Comparison of ENCODE assay signal across 11 cellular contexts in genomic region chr18:76452357-76452756, GRCh38. TPM values are rescaled to one million over a fixed set of nuclear protein-coding genes. Genes with fewer than 3 reads are reported as not detected.
DNase-seq lines count a peak whose midpoint lies in the region; ATAC-seq and TF ChIP-seq lines count a peak whose summit lies in the region.
"Had no signal": no experiment of that assay in that cellular context is flagged by ENCODE, and none has a peak within 500 bp of the region (broad histone marks: within the 10 kb centered on the region; RNA-seq: fewer than 3 reads in every experiment).

No MANE protein-coding gene starts in this region.

- POLR2A ChIA-PET in T-cell (lab: Charles Lee), result no interaction called here

- peaks cover 76% of the 10 kb centered on the region for H3K4me1 Mint-ChIP-seq in activated T-cell treated with anti-CD3 and anti-CD28 coated beads, Interleukin-2, amount 50 U/mL, for 24 hours (ENCODE audit: low read depth)
- peaks cover 52 to 78% (median 65%) of the 10 kb centered on the region in 3 donors for H3K4me1 Mint-ChIP-seq in T-cell
- peaks cover 33% of the 10 kb centered on the region for H3K4me1 Mint-ChIP-seq in stimulated activated effector memory CD8-positive, alpha-beta T cell treated with anti-CD3 and anti-CD28 coated beads, Interleukin-12 subunit alpha, Interleukin-12 subunit beta, amount 100 ng/mL, for 72 hours

- peak; percentile 18 for DNase-seq in activated T-cell treated with anti-CD3 and anti-CD28 coated beads, Interleukin-2, amount 50 U/mL, for 24 hours
- DNase-seq in activated T-cell treated with anti-CD3 and anti-CD28 coated beads, Interleukin-2, amount 50 U/mL, for 1 hour, result no peak
- no peak for DNase-seq in T-cell
- DNase-seq in stimulated activated effector memory CD8-positive, alpha-beta T cell treated with anti-CD3 and anti-CD28 coated beads, Interleukin-12 subunit alpha, Interleukin-12 subunit beta, amount 100 ng/mL, for 72 hours (ENCODE audit: low spot score in 2 of 2), result no peak
- DNase-seq in 8988T, result no peak
- no peak for DNase-seq in upper lobe of right lung
- DNase-seq in H7, result no peak
- DNase-seq: CD4-positive, CD25-positive, alpha-beta regulatory T cell; NCI-H1105 treated with DMSO at 0.1 percent for 48 hours; stimulated activated CD4-positive, alpha-beta T cell treated with anti-CD3 and anti-CD28 coated beads, Interleukin-2, amount 100 ng/mL, for 24 hours had no signal

- H3K4me1 ChIP-seq in iPS-20b (ENCODE audit: insufficient read depth, low read length) (peaks cover 39% of the 10 kb centered on the region), upper lobe of right lung (peaks cover 17% of the 10 kb centered on the region)

- CTCF ChIA-PET in T-cell (lab: Charles Lee), result no interaction called here

- no peak overlapping the region for H3K27ac Mint-ChIP-seq in activated T-cell treated with anti-CD3 and anti-CD28 coated beads, Interleukin-2, amount 50 U/mL, for 24 hours
- H3K27ac Mint-ChIP-seq in T-cell, result no peak overlapping the region
- no peak overlapping the region for H3K27ac Mint-ChIP-seq in stimulated activated effector memory CD8-positive, alpha-beta T cell treated with anti-CD3 and anti-CD28 coated beads, Interleukin-12 subunit alpha, Interleukin-12 subunit beta, amount 100 ng/mL, for 72 hours

- H3K9me3 Mint-ChIP-seq in activated T-cell treated with anti-CD3 and anti-CD28 coated beads, Interleukin-2, amount 50 U/mL, for 24 hours, result no peaks in the 10 kb centered on the region
- no peaks in the 10 kb centered on the region for H3K9me3 Mint-ChIP-seq in T-cell
- H3K9me3 Mint-ChIP-seq in stimulated activated effector memory CD8-positive, alpha-beta T cell treated with anti-CD3 and anti-CD28 coated beads, Interleukin-12 subunit alpha, Interleukin-12 subunit beta, amount 100 ng/mL, for 72 hours, result no peaks in the 10 kb centered on the region
- H3K9me3 Mint-ChIP-seq: CD4-positive, CD25-positive, alpha-beta regulatory T cell had no signal

- peaks cover 46% of the 10 kb centered on the region for H3K27me3 ChIP-seq in iPS-20b (ENCODE audit: insufficient read depth, low read length)
- no peaks in the 10 kb centered on the region for H3K27me3 ChIP-seq in upper lobe of right lung
- peaks cover 9% of the 10 kb centered on the region; the same call in 1 of the 2 replicates for H3K27me3 ChIP-seq in H7 (ENCODE audit: control insufficient read depth, insufficient read depth, low read length)

- intact Hi-C loops in upper lobe of right lung (cut with DNase I), result no loop called here

- H3K27me3 Mint-ChIP-seq in activated T-cell treated with anti-CD3 and anti-CD28 coated beads, Interleukin-2, amount 50 U/mL, for 24 hours, result peaks cover 7% of the 10 kb centered on the region
- H3K27me3 Mint-ChIP-seq in T-cell, result peaks cover 0 to 16% of the 10 kb centered on the region in 2 donors

- H3K36me3 ChIP-seq in iPS-20b (ENCODE audit: insufficient read depth, low read depth, low read length) (no peaks in the 10 kb centered on the region), upper lobe of right lung (no peaks in the 10 kb centered on the region), H7 (replicated peaks; ENCODE audit: control insufficient read depth, insufficient read depth, low read length) (no peaks in the 10 kb centered on the region)

- peak overlapping the region; percentile 82 for H3K4me3 Mint-ChIP-seq in activated T-cell treated with anti-CD3 and anti-CD28 coated beads, Interleukin-2, amount 50 U/mL, for 24 hours
- peak overlapping the region in 2 of 3 donors; percentile 84 to 86 for H3K4me3 Mint-ChIP-seq in T-cell
- H3K4me3 Mint-ChIP-seq in stimulated activated effector memory CD8-positive, alpha-beta T cell treated with anti-CD3 and anti-CD28 coated beads, Interleukin-12 subunit alpha, Interleukin-12 subunit beta, amount 100 ng/mL, for 72 hours, result peak overlapping the region; percentile 68

- peak overlapping the region; percentile 31; the same call in 1 of the 2 replicates for H3K9ac ChIP-seq in iPS-20b (ENCODE audit: low read depth, low read length)

- peaks cover 3% of the 10 kb centered on the region for H3K36me3 Mint-ChIP-seq in activated T-cell treated with anti-CD3 and anti-CD28 coated beads, Interleukin-2, amount 50 U/mL, for 24 hours (ENCODE audit: low read depth)
- H3K36me3 Mint-ChIP-seq in T-cell, result no peaks in the 10 kb centered on the region
- H3K36me3 Mint-ChIP-seq in stimulated activated effector memory CD8-positive, alpha-beta T cell treated with anti-CD3 and anti-CD28 coated beads, Interleukin-12 subunit alpha, Interleukin-12 subunit beta, amount 100 ng/mL, for 72 hours, result no peaks in the 10 kb centered on the region
- H3K36me3 Mint-ChIP-seq: CD4-positive, CD25-positive, alpha-beta regulatory T cell had no signal

- no peak overlapping the region for H3K27ac ChIP-seq in iPS-20b (ENCODE audit: low read length)
- H3K27ac ChIP-seq in upper lobe of right lung, result no peak overlapping the region

- no peaks in the 10 kb centered on the region for H3K9me3 ChIP-seq in iPS-20b (ENCODE audit: insufficient read depth, low read depth, low read length)
- no peaks in the 10 kb centered on the region for H3K9me3 ChIP-seq in upper lobe of right lung

- peak overlapping the region; percentile 77 for H3K4me3 ChIP-seq in iPS-20b (ENCODE audit: low read length)
- H3K4me3 ChIP-seq in upper lobe of right lung, result no peak overlapping the region
- H3K4me3 ChIP-seq in H7 (ENCODE audit: insufficient read depth, low read depth, low read length), result no peak overlapping the region

- TF ChIP-seq CTCF in upper lobe of right lung (IDR thresholded peaks at IDR 0.05), result no peak

- no peak for ATAC-seq in T-cell (replicated peaks in 1 of 4)
- peak; percentile 60 for ATAC-seq in stimulated activated effector memory CD8-positive, alpha-beta T cell treated with anti-CD3 and anti-CD28 coated beads, Interleukin-12 subunit alpha, Interleukin-12 subunit beta, amount 100 ng/mL, for 72 hours
- ATAC-seq in upper lobe of right lung, result no peak

RNA-seq across cellular contexts. Expression of gene ZNF516, which starts 42.7 kb away (rescaled TPM):
- total RNA-seq in T-cell (10 to 100 TPM; 22.0 to 31.8 (median 25.7) TPM), upper lobe of right lung (28.0 TPM)
- total RNA-seq in H7 (2014; rRNA removed; shearing (Covaris generic)), result 41.8 and 53.9 TPM in 2 replicates
